ENCODE assay signal across 8 cellular contexts in the genomic region with DNA sequence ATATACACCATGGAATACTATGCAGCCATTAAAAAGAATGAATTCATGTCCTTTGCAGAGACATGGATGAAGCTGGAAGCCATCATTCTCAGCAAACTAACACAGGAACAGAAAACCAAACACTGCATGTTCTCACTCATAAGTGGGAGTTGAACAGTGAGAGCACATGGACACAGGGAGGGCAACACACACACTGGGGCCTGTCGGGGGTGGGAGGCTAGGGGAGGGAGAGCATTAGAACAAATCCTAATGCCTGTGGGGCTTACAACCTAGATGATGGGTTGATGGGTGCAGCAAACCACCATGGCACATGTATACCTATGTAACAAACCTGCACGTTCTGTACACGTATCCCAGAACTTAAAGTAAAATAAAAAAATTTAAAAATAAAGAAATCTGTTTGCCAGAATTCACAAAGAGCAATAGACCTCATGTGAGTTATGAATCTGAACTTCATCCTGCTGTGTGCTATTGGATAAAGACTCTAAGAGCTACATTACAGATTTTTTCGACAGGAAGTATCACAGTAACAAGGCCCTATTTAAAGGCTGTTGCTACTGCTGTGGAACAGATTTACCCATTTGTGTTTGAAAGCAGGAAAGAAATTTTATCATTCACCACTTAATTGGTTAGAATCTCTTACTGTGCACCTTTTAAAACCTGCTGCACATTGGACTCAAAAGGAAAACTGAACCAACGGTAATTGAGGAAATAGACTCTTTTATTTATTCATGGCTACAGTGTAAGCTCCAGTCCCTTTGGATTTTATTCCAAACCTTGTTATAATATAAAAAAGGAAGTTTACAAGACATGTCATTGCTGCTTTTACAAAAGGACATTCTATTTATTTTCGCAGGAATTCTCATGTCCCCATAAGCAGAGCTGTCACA. TPM values are rescaled to one million over a fixed set of nuclear protein-coding genes. Genes with fewer than 3 reads are reported as not detected.
DNase-seq lines count a peak whose midpoint lies in the region; ATAC-seq, FAIRE-seq and TF ChIP-seq lines count a peak whose summit lies in the region.
"Not testable (repeated sequence)": the region's sequence is repeated elsewhere in the genome, so short reads cannot be mapped to it uniquely, and the experiment has no call there.

No MANE protein-coding gene starts in this region.

- H3K4me3 Mint-ChIP-seq in activated CD8-positive, alpha-beta memory T cell treated with anti-CD3 and anti-CD28 coated beads, Interleukin-2, amount 10 ng/mL, durations not matched to agents 7 days and 5 days, result peak overlapping the region; percentile 95

- not testable (repeated sequence) for H2BK120ac ChIP-seq in mesenchymal stem cell (ENCODE audit: low read depth, low read length)

- not testable (repeated sequence) for H2AK5ac ChIP-seq in mesenchymal stem cell (ENCODE audit: low read length, severe bottlenecking)

- peaks cover 62% of the 10 kb centered on the region for H3K36me3 Mint-ChIP-seq in activated CD8-positive, alpha-beta memory T cell treated with anti-CD3 and anti-CD28 coated beads, Interleukin-2, amount 10 ng/mL, durations not matched to agents 7 days and 5 days

- H2BK12ac ChIP-seq in mesenchymal stem cell (ENCODE audit: low read length in 2 of 2), result not testable (repeated sequence)

- H3K4me3 ChIP-seq in OCI-LY3 (ENCODE audit: low read length), result peak overlapping the region; percentile 74
- peak overlapping the region; percentile 59 to 75 (median 72) for H3K4me3 ChIP-seq in breast epithelium
- peak overlapping the region in 1 of 2 experiments; percentile 81 for H3K4me3 ChIP-seq in mesenchymal stem cell (ENCODE audit: insufficient read depth in 1 of 2, low read depth in 1 of 2, low read length in 2 of 2)
- H3K4me3 ChIP-seq in small intestine (ENCODE audit: low read depth in 1 of 2, low read length in 2 of 2), result peak overlapping the region; percentile 47 to 68
- H3K4me3 ChIP-seq in vagina, result peak overlapping the region; percentile 58 to 60

- H3K9ac ChIP-seq in OCI-LY3 (ENCODE audit: low read length), result not testable (repeated sequence)
- H3K9ac ChIP-seq in mesenchymal stem cell (ENCODE audit: low read length), result peak overlapping the region; percentile 82

- not testable (repeated sequence) for H3K23ac ChIP-seq in mesenchymal stem cell (ENCODE audit: low read length in 2 of 2)

- H4K91ac ChIP-seq in mesenchymal stem cell (ENCODE audit: low read length), result not testable (repeated sequence)

- H2BK15ac ChIP-seq in mesenchymal stem cell (ENCODE audit: low read depth, poor library complexity, severe bottlenecking), result not testable (repeated sequence)

- ATAC-seq in activated CD8-positive, alpha-beta memory T cell treated with anti-CD3 and anti-CD28 coated beads, Interleukin-2, amount 10 ng/mL, durations not matched to agents 7 days and 5 days, result not testable (repeated sequence)

- H2BK5ac ChIP-seq in mesenchymal stem cell (ENCODE audit: low read depth, low read length, poor library complexity, severe bottlenecking), result not testable (repeated sequence)

- peak; percentile 31 for TF ChIP-seq POLR2A in GM19099 (IDR thresholded peaks at IDR 0.05; ENCODE audit: extremely low read depth, insufficient read length, low read depth)
- TF ChIP-seq POLR2A in breast epithelium (IDR thresholded peaks at IDR 0.05); vagina (IDR thresholded peaks at IDR 0.05): not testable (repeated sequence)

- peaks cover 50% of the 10 kb centered on the region for H3K4me1 Mint-ChIP-seq in activated CD8-positive, alpha-beta memory T cell treated with anti-CD3 and anti-CD28 coated beads, Interleukin-2, amount 10 ng/mL, durations not matched to agents 7 days and 5 days

- not testable (repeated sequence) for H3K36me3 ChIP-seq in OCI-LY3 (replicated peaks; ENCODE audit: low read depth, low read length); breast epithelium; mesenchymal stem cell (ENCODE audit: control insufficient read depth in 1 of 2, insufficient read depth in 2 of 2, low read depth in 1 of 2, low read length in 2 of 2); small intestine (ENCODE audit: control insufficient read depth in 2 of 2, insufficient read depth in 2 of 2, low read length in 2 of 2); vagina

- not testable (repeated sequence) for H3K79me1 ChIP-seq in mesenchymal stem cell (replicated peaks; ENCODE audit: low read length, poor library complexity, severe bottlenecking)

- intact Hi-C loops in breast epithelium (cut with DNase I; ENCODE audit: low total_unique reads); vagina (cut with DNase I): not testable (repeated sequence)

- H3K9me3 ChIP-seq in OCI-LY3 (ENCODE audit: insufficient read depth, low read length); breast epithelium; mesenchymal stem cell (ENCODE audit: control insufficient read depth, low read length); small intestine (ENCODE audit: control insufficient read depth, low read depth); vagina: not testable (repeated sequence)

- FAIRE-seq in small intestine (lab: Jason Lieb, UNC), result not testable (repeated sequence)

- not testable (repeated sequence) for H3K18ac ChIP-seq in mesenchymal stem cell (ENCODE audit: low read depth in 1 of 2, low read length in 2 of 2)

- H3K27ac ChIP-seq in OCI-LY3 (ENCODE audit: low read length); mesenchymal stem cell (ENCODE audit: low read length, poor library complexity, severe bottlenecking): not testable (repeated sequence)
- H3K27ac ChIP-seq in breast epithelium (peak overlapping the region; percentile 56 to 92), small intestine (ENCODE audit: low read depth in 1 of 2, low read length in 1 of 2) (peak overlapping the region; percentile 39 to 55), vagina (peak overlapping the region; percentile 85)

- not testable (repeated sequence) for H3K27me3 Mint-ChIP-seq in activated CD8-positive, alpha-beta memory T cell treated with anti-CD3 and anti-CD28 coated beads, Interleukin-2, amount 10 ng/mL, durations not matched to agents 7 days and 5 days

- TF ChIP-seq CTCF in OCI-LY3 (IDR thresholded peaks at IDR 0.05; ENCODE audit: low read depth, low read length); breast epithelium (IDR thresholded peaks at IDR 0.05); vagina (IDR thresholded peaks at IDR 0.05): not testable (repeated sequence)

- H4K8ac ChIP-seq in mesenchymal stem cell (ENCODE audit: low read length), result not testable (repeated sequence)

- not testable (repeated sequence) for H4K20me1 ChIP-seq in OCI-LY3 (ENCODE audit: insufficient read depth, low read length)

- peak; percentile 56 for DNase-seq in activated CD8-positive, alpha-beta memory T cell treated with anti-CD3 and anti-CD28 coated beads, Interleukin-2, amount 10 ng/mL, durations not matched to agents 7 days and 5 days
- not testable (repeated sequence) for DNase-seq in breast epithelium (ENCODE audit: low spot score in 2 of 2); mesenchymal stem cell; vagina (ENCODE audit: extremely low spot score in 2 of 2)
- DNase-seq in glomerular visceral epithelial cell (ENCODE audit: extremely low spot score) (peak; percentile 44), small intestine (peak; percentile 80)

- H3K4me2 ChIP-seq in OCI-LY3 (ENCODE audit: low read length), result peak overlapping the region; percentile 87
- H3K4me2 ChIP-seq in mesenchymal stem cell (ENCODE audit: low read length, poor library complexity, severe bottlenecking), result not testable (repeated sequence)

- CTCF ChIA-PET in activated CD8-positive, alpha-beta memory T cell treated with anti-CD3 and anti-CD28 coated beads, Interleukin-2, amount 10 ng/mL, durations not matched to agents 7 days and 5 days (lab: Charles Lee), result interaction anchor here (1.1 to 9.1 kb wide), 5 partner anchors 9 to 100 kb away, joined by 3 to 146 read pairs (median 5); no protein-coding TSS in a partner anchor

- 97% methylated on average over 3 of the region's 6 CpGs for WGBS in mesenchymal stem cell
- 3 to 21% (median 5%) methylated on average over 6 of the region's 6 CpGs for WGBS in small intestine, 3 donors

- H3K4me1 ChIP-seq in OCI-LY3 (ENCODE audit: low read length), result peaks cover 18% of the 10 kb centered on the region
- peaks cover 2 to 15% of the 10 kb centered on the region in 2 donors for H3K4me1 ChIP-seq in breast epithelium
- not testable (repeated sequence) for H3K4me1 ChIP-seq in mesenchymal stem cell (ENCODE audit: control insufficient read depth, insufficient read depth, low read depth, low read length)
- H3K4me1 ChIP-seq in small intestine (ENCODE audit: control insufficient read depth in 2 of 2, insufficient read depth in 1 of 2, low read depth in 1 of 2, low read length in 1 of 2), result peaks cover 8 to 20% of the 10 kb centered on the region in 2 donors
- peaks cover 47% of the 10 kb centered on the region for H3K4me1 ChIP-seq in vagina

- H3K27me3 ChIP-seq in OCI-LY3 (ENCODE audit: low read depth, low read length); breast epithelium; mesenchymal stem cell (ENCODE audit: control insufficient read depth in 1 of 2, insufficient read depth in 1 of 2, low read length in 2 of 2); small intestine (ENCODE audit: control insufficient read depth in 2 of 2, insufficient read depth in 2 of 2, low read length in 2 of 2); vagina: not testable (repeated sequence)

- H3K79me2 ChIP-seq in OCI-LY3 (ENCODE audit: low read length), result not testable (repeated sequence)

- not testable (repeated sequence) for H3K4ac ChIP-seq in mesenchymal stem cell (ENCODE audit: low read depth in 1 of 2, low read length in 2 of 2)

- H3K27ac Mint-ChIP-seq in activated CD8-positive, alpha-beta memory T cell treated with anti-CD3 and anti-CD28 coated beads, Interleukin-2, amount 10 ng/mL, durations not matched to agents 7 days and 5 days, result peak overlapping the region; percentile 98

- H2AFZ ChIP-seq in OCI-LY3 (ENCODE audit: low read depth, low read length); mesenchymal stem cell (ENCODE audit: low read depth, low read length): not testable (repeated sequence)

- H3K9me3 Mint-ChIP-seq in activated CD8-positive, alpha-beta memory T cell treated with anti-CD3 and anti-CD28 coated beads, Interleukin-2, amount 10 ng/mL, durations not matched to agents 7 days and 5 days (ENCODE audit: low read depth), result not testable (repeated sequence)

- H3K14ac ChIP-seq in mesenchymal stem cell (ENCODE audit: low read length in 2 of 2), result not testable (repeated sequence)

RNA-seq across cellular contexts. Expression of a gene that starts 1.1 kb away (rescaled TPM):
- 100 to 1,000 TPM; 144 to 256 TPM for total RNA-seq in activated CD8-positive, alpha-beta memory T cell treated with anti-CD3 and anti-CD28 coated beads, Interleukin-2, amount 10 ng/mL, durations not matched to agents 7 days and 5 days
- total RNA-seq in breast epithelium (100 to 1,000 TPM in 2 of 3 donors, 10 to 100 TPM in 1; 37.0 to 294 (median 155) TPM), vagina (92.8 TPM)
- polyA plus RNA-seq in mesenchymal stem cell (2013, experiment 1 of 2), result 0.99 TPM
- polyA plus RNA-seq in mesenchymal stem cell (2013, experiment 2 of 2), result 0.93 TPM
- 10 to 100 TPM; 31.1 to 50.8 (median 37.8) TPM for polyA plus RNA-seq in small intestine
